Comparison of ENCODE assay signal across 23 cellular contexts in genomic region chr10:12513003-12513365, GRCh38.
DNase-seq lines count a peak whose midpoint lies in the region; ATAC-seq, FAIRE-seq and TF ChIP-seq lines count a peak whose summit lies in the region.
"Had no signal": no experiment of that assay in that cellular context is flagged by ENCODE, and none has a peak within 500 bp of the region (broad histone marks: within the 10 kb centered on the region; RNA-seq: fewer than 3 reads in every experiment).

No MANE protein-coding gene starts in this region.

- no peak overlapping the region for H3K18ac ChIP-seq in H1 (ENCODE audit: extremely low read depth, low read length)

- FAIRE-seq in H1 (lab: Jason Lieb, UNC) (no peak), pancreas (lab: Jason Lieb, UNC) (no peak)
- FAIRE-seq: H54, HTR-8/SVneo, kidney had no signal

- TF ChIP-seq CTCF in H1 (IDR thresholded peaks at IDR 0.05; ENCODE audit: control extremely low read depth in 1 of 3, insufficient read depth in 1 of 3, low read depth in 1 of 3, low read length in 3 of 3) (no peak), pancreas (IDR thresholded peaks at IDR 0.05) (no peak), sigmoid colon (IDR thresholded peaks at IDR 0.05) (no peak)

- H3K23me2 ChIP-seq in H1 (ENCODE audit: low read depth, low read length) = no peaks in the 10 kb centered on the region

- H4K20me1 ChIP-seq in H1 (replicated peaks in 1 of 2; ENCODE audit: control insufficient read depth in 1 of 2, insufficient read depth in 2 of 2, low read length in 2 of 2) = no peaks in the 10 kb centered on the region

- no peaks in the 10 kb centered on the region for H3K4me1 ChIP-seq in H1 (replicated peaks in 1 of 4; ENCODE audit: control insufficient read depth in 3 of 4, insufficient read depth in 4 of 4, low read length in 3 of 4)
- H3K4me1 ChIP-seq in pancreas = no peaks in the 10 kb centered on the region
- H3K4me1 ChIP-seq in sigmoid colon = no peaks in the 10 kb centered on the region
- H3K4me1 ChIP-seq: breast epithelium had no signal

- no peak overlapping the region for H2AK5ac ChIP-seq in H1 (ENCODE audit: low read depth, low read length)

- H3K27me3 ChIP-seq in H1 (replicated peaks in 1 of 4; ENCODE audit: control insufficient read depth in 3 of 4, extremely low read depth in 1 of 4, insufficient read depth in 3 of 4, low read length in 3 of 4) (no peaks in the 10 kb centered on the region), pancreas (no peaks in the 10 kb centered on the region), sigmoid colon (no peaks in the 10 kb centered on the region)
- H3K27me3 ChIP-seq: breast epithelium had no signal

- H2BK120ac ChIP-seq in H1 (replicated peaks; ENCODE audit: low read depth, low read length) = no peak overlapping the region

- DNase-seq in DMS153 (lab: John Stamatoyannopoulos, UW) (peak; percentile 95), NCI-H1417 treated with DMSO at 0.1 percent for 48 hours (lab: John Stamatoyannopoulos, UW) (peak; percentile 72), H1 (ENCODE audit: low read depth in 1 of 2, low spot score in 2 of 2) (no peak), pancreas (no peak), hippocampal formation (lab: John Stamatoyannopoulos, UW) (no peak), sigmoid colon (no peak)
- DNase-seq: activated effector memory CD4-positive, alpha-beta T cell treated with Interleukin-2 at 50 U/mL for 16 hours; cortex of kidney; foreskin fibroblast; hypothalamus; kidney; mammary epithelial cell; naive thymus-derived CD8-positive, alpha-beta T cell; NCI-H2171 treated with DMSO at 0.1 percent for 48 hours; stimulated activated CD4-positive, alpha-beta T cell treated with anti-CD3 and anti-CD28 coated beads, Interleukin-12 subunit alpha, Interleukin-12 subunit beta, amount 100 ng/mL, for 4 hours; T1000 had no signal

- WGBS in H1 (ENCODE audit: extremely low coverage in 1 of 2, insufficient coverage in 1 of 2, insufficient read length in 1 of 2, insufficient replicate concordance in 2 of 2, low coverage in 1 of 2, low lambda C conversion rate in 2 of 2, missing lambda C conversion rate in 1 of 2), 2 experiments = 87% methylated on average over 5 of the region's 5 CpGs; no CpG with 5 or more reads in 1 of the 2 experiments
- 69 to 72% methylated on average over 5 of the region's 5 CpGs for WGBS in pancreas, 2 donors
- WGBS in sigmoid colon, 2 donors = 43 to 75% methylated on average over 5 of the region's 5 CpGs

- H3K79me2 ChIP-seq in H1 (ENCODE audit: control insufficient read depth in 1 of 2, insufficient read depth in 2 of 2, low read length in 2 of 2) = no peaks in the 10 kb centered on the region

- no peaks in the 10 kb centered on the region for H3K9me3 ChIP-seq in H1 (ENCODE audit: insufficient read depth in 2 of 2, low read depth in 1 of 2, low read length in 1 of 2)
- no peaks in the 10 kb centered on the region for H3K9me3 ChIP-seq in pancreas
- H3K9me3 ChIP-seq in sigmoid colon = no peaks in the 10 kb centered on the region
- H3K9me3 ChIP-seq: breast epithelium, Caco-2 had no signal

- H2BK20ac ChIP-seq in H1 (ENCODE audit: low read length) = no peak overlapping the region

- no peak overlapping the region for H3K27ac ChIP-seq in H1 (ENCODE audit: low read depth, low read length)
- no peak overlapping the region for H3K27ac ChIP-seq in pancreas
- no peak overlapping the region for H3K27ac ChIP-seq in sigmoid colon
- H3K27ac ChIP-seq: breast epithelium, SK-N-MC had no signal

- no peak overlapping the region for H3K4ac ChIP-seq in H1 (replicated peaks; ENCODE audit: insufficient read length, low read depth, low read length)

- CTCF ChIA-PET in H1 (lab: Charles Lee; ENCODE audit: partially characterized antibody) = interaction anchor here (0.6 to 2.7 kb wide), 4 partner anchors 11 to 142 kb away, joined by 3 to 7 read pairs (median 3); no protein-coding TSS in a partner anchor

- H2AFZ ChIP-seq in H1 (ENCODE audit: low read length) = no peak overlapping the region

- intact Hi-C loops in pancreas (cut with DNase I) (no loop called here), sigmoid colon (cut with DNase I) (no loop called here)

- no peak overlapping the region for H3K23ac ChIP-seq in H1 (ENCODE audit: insufficient read length)

- no peaks in the 10 kb centered on the region for H3K79me1 ChIP-seq in H1 (ENCODE audit: low read depth, low read length)

- H3K4me2 ChIP-seq in H1 (ENCODE audit: insufficient read depth in 1 of 2, low read depth in 2 of 2, low read length in 2 of 2) = no peak overlapping the region

- TF ChIP-seq EP300 in H1 (IDR thresholded peaks at IDR 0.05; ENCODE audit: borderline replicate concordance in 1 of 2, low read depth in 2 of 2, low read length in 2 of 2) (no peak), sigmoid colon (IDR thresholded peaks at IDR 0.05) (no peak)

- H2BK15ac ChIP-seq in H1 (ENCODE audit: low read length) = no peak overlapping the region

- no peak overlapping the region; a peak in 1 of 7 replicates for H3K9ac ChIP-seq in H1 (replicated peaks in 1 of 4; ENCODE audit: extremely low read depth in 1 of 4, low read depth in 3 of 4, low read length in 3 of 4)

- H4K91ac ChIP-seq in H1 (replicated peaks; ENCODE audit: insufficient read length, low read length) = no peak overlapping the region

- no peak overlapping the region for H3K56ac ChIP-seq in H1 (replicated peaks; ENCODE audit: insufficient read length, low read depth, low read length)

- H3K14ac ChIP-seq in H1 (ENCODE audit: insufficient read length) = no peak overlapping the region

- H4K5ac ChIP-seq in H1 (ENCODE audit: insufficient read length, low read depth, low read length) = no peak overlapping the region

- H3K36me3 ChIP-seq in H1 (ENCODE audit: control insufficient read depth in 2 of 4, insufficient read depth in 4 of 4, low read length in 3 of 4) (no peaks in the 10 kb centered on the region), pancreas (no peaks in the 10 kb centered on the region), sigmoid colon (no peaks in the 10 kb centered on the region)
- H3K36me3 ChIP-seq: breast epithelium had no signal

- no peak for TF ChIP-seq RAD21 in H1 (IDR thresholded peaks at IDR 0.05 in 1 of 2, conservative IDR thresholded peaks at IDR 0.05 in 1 of 2; ENCODE audit: low read depth in 2 of 2, low read length in 2 of 2)

- peak in 3 of 4 donors; percentile 17 to 35 (median 33) for ATAC-seq in pancreas
- no peak for ATAC-seq in HG02884 (IDR thresholded peaks at IDR 0.05; ENCODE audit: unreplicated experiment)
- ATAC-seq: naive thymus-derived CD8-positive, alpha-beta T cell; Panc1 had no signal

- no peak overlapping the region for H2BK5ac ChIP-seq in H1 (ENCODE audit: low read depth, low read length)

- POLR2A ChIA-PET in H1 (lab: Charles Lee; ENCODE audit: partially characterized antibody) = no interaction called here

- H2BK12ac ChIP-seq in H1 (ENCODE audit: low read depth, low read length) = 0 out of 2 replicates have a peak overlapping the region, but pooled peaks have one; percentile 23

- TF ChIP-seq POLR2A in H1 (IDR thresholded peaks at IDR 0.05; ENCODE audit: control extremely low read depth in 1 of 2, low read depth in 2 of 2, low read length in 2 of 2) = no peak
- TF ChIP-seq POLR2A in sigmoid colon (IDR thresholded peaks at IDR 0.05) = no peak

- H3K4me3 ChIP-seq in H1 (ENCODE audit: extremely low read depth in 1 of 4, insufficient read depth in 2 of 4, low read depth in 3 of 4, low read length in 4 of 4) (no peak overlapping the region), pancreas (no peak overlapping the region), sigmoid colon (no peak overlapping the region)
- H3K4me3 ChIP-seq: breast epithelium, SK-N-MC had no signal

- H4K8ac ChIP-seq in H1 (ENCODE audit: extremely low read depth, insufficient read depth, low read length) = no peak overlapping the region

TF ChIP-seq in H1, 55 proteins besides CTCF, POLR2A, EP300 and RAD21:
- TF ChIP-seq, protein P1, sequence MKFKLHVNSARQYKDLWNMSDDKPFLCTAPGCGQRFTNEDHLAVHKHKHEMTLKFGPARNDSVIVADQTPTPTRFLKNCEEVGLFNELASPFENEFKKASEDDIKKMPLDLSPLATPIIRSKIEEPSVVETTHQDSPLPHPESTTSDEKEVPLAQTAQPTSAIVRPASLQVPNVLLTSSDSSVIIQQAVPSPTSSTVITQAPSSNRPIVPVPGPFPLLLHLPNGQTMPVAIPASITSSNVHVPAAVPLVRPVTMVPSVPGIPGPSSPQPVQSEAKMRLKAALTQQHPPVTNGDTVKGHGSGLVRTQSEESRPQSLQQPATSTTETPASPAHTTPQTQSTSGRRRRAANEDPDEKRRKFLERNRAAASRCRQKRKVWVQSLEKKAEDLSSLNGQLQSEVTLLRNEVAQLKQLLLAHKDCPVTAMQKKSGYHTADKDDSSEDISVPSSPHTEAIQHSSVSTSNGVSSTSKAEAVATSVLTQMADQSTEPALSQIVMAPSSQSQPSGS (IDR thresholded peaks at IDR 0.05; ENCODE audit: low read length) = no peak
- TF ChIP-seq TAF7 (optimal IDR thresholded peaks at IDR 0.05; ENCODE audit: borderline replicate concordance, low read depth, low read length) (no peak), CREB1 (IDR thresholded peaks at IDR 0.05) (no peak), CHD1 (IDR thresholded peaks at IDR 0.05; ENCODE audit: low read depth, low read length) (no peak), SP4 (IDR thresholded peaks at IDR 0.05; ENCODE audit: low read length) (no peak), NRF1 (IDR thresholded peaks at IDR 0.05; ENCODE audit: low read depth, low read length) (no peak), RBBP5 (IDR thresholded peaks at IDR 0.05; ENCODE audit: borderline replicate concordance, low read depth, low read length) (no peak), SP2 (IDR thresholded peaks at IDR 0.05; ENCODE audit: low read length) (no peak), GTF2F1 (IDR thresholded peaks at IDR 0.05; ENCODE audit: borderline replicate concordance, low read depth, low read length) (no peak), POLR2AphosphoS5 (IDR thresholded peaks at IDR 0.05; ENCODE audit: low read depth, low read length) (no peak), BACH1 (IDR thresholded peaks at IDR 0.05; ENCODE audit: low read length) (no peak), CBX5 (IDR thresholded peaks at IDR 0.05; ENCODE audit: low read depth, low read length) (no peak), CEBPB (IDR thresholded peaks at IDR 0.05; ENCODE audit: low read depth, low read length) (no peak), TEAD4 (IDR thresholded peaks at IDR 0.05; ENCODE audit: low read depth, low read length) (no peak), TCF12 (IDR thresholded peaks at IDR 0.05; ENCODE audit: low read depth, low read length) (no peak), ZNF274 (IDR thresholded peaks at IDR 0.05; ENCODE audit: borderline replicate concordance, extremely low read depth, low read length) (no peak), CTBP2 (IDR thresholded peaks at IDR 0.05; ENCODE audit: borderline replicate concordance, insufficient read depth, insufficient read length, low read length) (no peak), ASH2L (IDR thresholded peaks at IDR 0.05; ENCODE audit: low read length) (no peak), FOSL1 (IDR thresholded peaks at IDR 0.05; ENCODE audit: insufficient read depth, low read depth, low read length) (no peak), TAF1 (IDR thresholded peaks at IDR 0.05; ENCODE audit: low read depth, low read length) (no peak)

Comparison
In these comparisons a context has a peak if more than half of its experiments do, and no peak if none do; other contexts are left out.
1. DNase-seq: peak in DMS153 (single experiment) and NCI-H1417 treated with DMSO at 0.1 percent for 48 hours (single experiment); none in H1 (0 of 2), pancreas (0 of 6), hippocampal formation (0 of 2) and sigmoid colon (single experiment).